In the genomic region with DNA sequence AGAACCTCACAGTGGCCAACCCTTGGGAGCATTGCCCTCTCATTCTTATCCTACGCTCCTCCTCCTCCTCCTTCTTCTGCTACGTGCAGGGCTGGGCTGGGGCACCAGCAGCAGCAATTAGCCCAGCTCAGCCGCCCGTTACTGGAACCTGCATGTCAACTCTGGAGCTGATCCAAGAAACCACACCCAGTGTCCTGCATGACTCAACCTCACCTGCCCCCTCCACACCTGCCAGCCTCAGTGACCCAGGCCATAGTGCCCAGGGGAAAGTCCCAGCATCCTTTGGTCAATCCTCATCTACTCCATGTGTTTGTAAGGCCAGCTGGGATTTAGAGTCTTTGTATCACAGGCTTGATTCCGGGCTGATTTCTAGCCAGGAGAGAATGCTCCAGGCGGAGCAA, we compare ENCODE assay signal across 11 cellular contexts. TPM values are rescaled to one million over a fixed set of nuclear protein-coding genes. Genes with fewer than 3 reads are reported as not detected.
DNase-seq lines count a peak whose midpoint lies in the region; ATAC-seq, FAIRE-seq and TF ChIP-seq lines count a peak whose summit lies in the region.
"Had no signal": no experiment of that assay in that cellular context is flagged by ENCODE, and none has a peak within 500 bp of the region (broad histone marks: within the 10 kb centered on the region; RNA-seq: fewer than 3 reads in every experiment).

No MANE protein-coding gene starts in this region.

- H3K4me3 Mint-ChIP-seq in immature natural killer cell = no peak overlapping the region
- H3K4me3 Mint-ChIP-seq: stimulated activated naive B cell treated with anti-CD40 and anti-IgM and Interleukin-4, amounts not matched to agents 10 μg/mL and 1 μg/mL and 100 μg/mL, for 72 hours had no signal

- H3K4me1 Mint-ChIP-seq in immature natural killer cell = peaks cover 0 to 9% of the 10 kb centered on the region in 2 donors
- H3K4me1 Mint-ChIP-seq: stimulated activated naive B cell treated with anti-CD40 and anti-IgM and Interleukin-4, amounts not matched to agents 10 μg/mL and 1 μg/mL and 100 μg/mL, for 72 hours had no signal

- H3K36me3 Mint-ChIP-seq in immature natural killer cell = no peaks in the 10 kb centered on the region
- H3K36me3 Mint-ChIP-seq: stimulated activated naive B cell treated with anti-CD40 and anti-IgM and Interleukin-4, amounts not matched to agents 10 μg/mL and 1 μg/mL and 100 μg/mL, for 72 hours had no signal

- H3K9me3 ChIP-seq in pancreas (no peaks in the 10 kb centered on the region), testis (no peaks in the 10 kb centered on the region), adrenal gland (replicated peaks in 1 of 3) (no peaks in the 10 kb centered on the region)
- H3K9me3 ChIP-seq: SK-N-SH had no signal

- no peaks in the 10 kb centered on the region for H3K36me3 ChIP-seq in bronchial epithelial cell (ENCODE audit: control insufficient read depth, insufficient read depth, low read length)
- H3K36me3 ChIP-seq in pancreas = no peaks in the 10 kb centered on the region
- H3K36me3 ChIP-seq in testis (ENCODE audit: low read depth, missing control alignments) = no peaks in the 10 kb centered on the region
- no peaks in the 10 kb centered on the region for H3K36me3 ChIP-seq in adrenal gland (replicated peaks in 1 of 2)

- intact Hi-C loops in pancreas (cut with DNase I) (no loop called here), testis (cut with DNase I; ENCODE audit: low total_unique reads) (no loop called here), adrenal gland (cut with DNase I) (no loop called here)

- H3K9me3 Mint-ChIP-seq in immature natural killer cell = no peaks in the 10 kb centered on the region
- H3K9me3 Mint-ChIP-seq: stimulated activated naive B cell treated with anti-CD40 and anti-IgM and Interleukin-4, amounts not matched to agents 10 μg/mL and 1 μg/mL and 100 μg/mL, for 72 hours had no signal

- TF ChIP-seq CTCF in bronchial epithelial cell (IDR thresholded peaks at IDR 0.05; ENCODE audit: insufficient read depth, low read length, severe bottlenecking) = no peak
- no peak for TF ChIP-seq CTCF in pancreas (IDR thresholded peaks at IDR 0.05)
- TF ChIP-seq CTCF in testis (IDR thresholded peaks at IDR 0.05) = no peak
- no peak for TF ChIP-seq CTCF in adrenal gland (IDR thresholded peaks at IDR 0.05)

- no peak for FAIRE-seq in bronchial epithelial cell (lab: Jason Lieb, UNC)
- no peak for FAIRE-seq in pancreas (lab: Jason Lieb, UNC)

- H3K4me3 ChIP-seq in bronchial epithelial cell (ENCODE audit: low read depth, low read length) (no peak overlapping the region), pancreas (no peak overlapping the region), testis (no peak overlapping the region), adrenal gland (no peak overlapping the region)

- TF ChIP-seq POLR2A in testis (IDR thresholded peaks at IDR 0.05) (no peak), adrenal gland (IDR thresholded peaks at IDR 0.05) (no peak)

- H3K27ac ChIP-seq in pancreas (peak overlapping the region in 2 of 4 donors; percentile 36 to 58), testis (no peak overlapping the region), adrenal gland (no peak overlapping the region)

- 28 to 34% methylated on average over 6 of the region's 6 CpGs for WGBS in pancreas, 2 donors
- WGBS in testis, 2 donors = 56 to 59% methylated on average over 6 of the region's 6 CpGs
- 59 to 79% (median 65%) methylated on average over 6 of the region's 6 CpGs for WGBS in adrenal gland, 4 donors

- H3K4me1 ChIP-seq in pancreas = peaks cover 5 to 11% (median 9%) of the 10 kb centered on the region in 3 donors
- H3K4me1 ChIP-seq in testis = no peaks in the 10 kb centered on the region
- H3K4me1 ChIP-seq in adrenal gland (replicated peaks in 1 of 2) = no peaks in the 10 kb centered on the region

- DNase-seq in G401 (ENCODE audit: low spot score) = peak; percentile 7
- peak; percentile 92 for DNase-seq in NCI-H2196 (lab: John Stamatoyannopoulos, UW; ENCODE audit: unreplicated experiment)
- peak; percentile 87 for DNase-seq in bronchial epithelial cell (ENCODE audit: low read depth)
- peak; percentile 74 to 83 (median 78) for DNase-seq in pancreas
- DNase-seq in immature natural killer cell = no peak
- no peak for DNase-seq in testis
- no peak for DNase-seq in adrenal gland
- DNase-seq: SK-N-SH; stimulated activated CD4-positive, alpha-beta T cell treated with anti-CD3 and anti-CD28 coated beads, Interleukin-12 subunit alpha, Interleukin-12 subunit beta, amount 100 ng/mL, for 4 hours; stimulated activated naive B cell treated with anti-CD40 and anti-IgM and Interleukin-4, amounts not matched to agents 10 μg/mL and 1 μg/mL and 100 μg/mL, for 72 hours had no signal

- peaks cover 0 to 8% (median 4%) of the 10 kb centered on the region in 3 donors for H3K27me3 Mint-ChIP-seq in immature natural killer cell (ENCODE audit: low read depth in 3 of 3)

- no peak overlapping the region for H3K27ac Mint-ChIP-seq in immature natural killer cell
- H3K27ac Mint-ChIP-seq: stimulated activated naive B cell treated with anti-CD40 and anti-IgM and Interleukin-4, amounts not matched to agents 10 μg/mL and 1 μg/mL and 100 μg/mL, for 72 hours had no signal

- in situ Hi-C loops in G401 (cut with HindIII; ENCODE audit: low sequenced_read_pairs) = loop anchor here (25.0 kb wide), 1 partner anchor 114 kb away; a partner anchor contains a TSS

- no peaks in the 10 kb centered on the region for H3K27me3 ChIP-seq in bronchial epithelial cell (ENCODE audit: control insufficient read depth, insufficient read depth, low read length)
- H3K27me3 ChIP-seq in pancreas = no peaks in the 10 kb centered on the region
- no peaks in the 10 kb centered on the region for H3K27me3 ChIP-seq in testis
- H3K27me3 ChIP-seq in adrenal gland = no peaks in the 10 kb centered on the region

- ATAC-seq in pancreas (peak; percentile 15 to 60 (median 36)), HG02798 (IDR thresholded peaks at IDR 0.05; ENCODE audit: poor library complexity, unreplicated experiment) (no peak)
- ATAC-seq: stimulated activated naive B cell treated with anti-CD40 and anti-IgM and Interleukin-4, amounts not matched to agents 10 μg/mL and 1 μg/mL and 100 μg/mL, for 72 hours had no signal

RNA-seq across cellular contexts. Expression of a gene that starts 12.6 kb away (rescaled TPM):
- 3.4 and 3.8 TPM in 2 replicates for total RNA-seq in G401 (2014; rRNA removed; shearing (Covaris generic))
- total RNA-seq in bronchial epithelial cell (66.1 and 105 TPM in 2 replicates), pancreas (100 to 1,000 TPM in 5 of 6 donors, 10 to 100 TPM in 1; 99.3 to 278 (median 158) TPM), testis (under 1 TPM; 0.43 to 0.79 TPM), adrenal gland (under 1 TPM in 6 of 8 donors, not detected in 2; 0.06 to 0.51 (median 0.45) TPM)
- polyA plus RNA-seq in pancreas (100 to 1,000 TPM; 284 to 447 TPM), immature natural killer cell (under 1 TPM in 1 of 3 donors, not detected in 2; 0.26 TPM), testis (ENCODE audit: insufficient read depth, low read depth, low replicate concordance) (3.3 TPM), adrenal gland (1 to 10 TPM in 2 of 3 donors, not detected in 1; 1.0 to 1.4 TPM)

RNA-seq across cellular contexts. Expression of a gene that starts 40.6 kb away (rescaled TPM):
- total RNA-seq in G401 (2014; rRNA removed; shearing (Covaris generic)) = 60.2 and 79.5 TPM in 2 replicates
- 27.3 and 39.8 TPM in 2 replicates for total RNA-seq in bronchial epithelial cell
- total RNA-seq in pancreas = 10 to 100 TPM; 19.8 to 37.6 (median 26.5) TPM
- polyA plus RNA-seq in pancreas = 10 to 100 TPM; 29.0 to 43.5 TPM
- polyA plus RNA-seq in immature natural killer cell = 10 to 100 TPM; 35.6 to 61.6 (median 57.8) TPM
- total RNA-seq in testis = 10 to 100 TPM; 55.4 to 58.1 TPM
- polyA plus RNA-seq in testis (ENCODE audit: insufficient read depth, low read depth, low replicate concordance) = 60.4 TPM
- total RNA-seq in adrenal gland = 10 to 100 TPM; 46.0 to 99.6 (median 69.7) TPM
- polyA plus RNA-seq in adrenal gland = 10 to 100 TPM; 43.8 to 59.6 (median 46.7) TPM

Comparison
In these comparisons a context has a peak if more than half of its experiments do, and no peak if none do; other contexts are left out.
1. DNase-seq: peak in G401 (single experiment), NCI-H2196 (single experiment), bronchial epithelial cell (single experiment) and pancreas (6 of 6); none in immature natural killer cell (0 of 3), testis (single experiment) and adrenal gland (0 of 7).
2. RNA of a gene that starts 12.6 kb away (total RNA-seq): 99.3 to 278 TPM in pancreas and 66.1 to 105 TPM in bronchial epithelial cell; 3.4 to 3.8 TPM in G401, 0.43 to 0.79 TPM in testis and 0.06 to 0.51 TPM in adrenal gland; every median in the first group is over 10 times any median in the second.